ENCODE assay signal across 7 cellular contexts in genomic region chr13:56501750-56502149, GRCh38.
"Had no signal": no experiment of that assay in that cellular context is flagged by ENCODE, and none has a peak within 500 bp of the region (broad histone marks: within the 10 kb centered on the region; RNA-seq: fewer than 3 reads in every experiment).

No MANE protein-coding gene starts in this region.

- H3K27ac ChIP-seq: HL-60 had no signal

- DNase-seq: H9, HCEC 1CT, KBM-7 had no signal

- ATAC-seq: GM23338, HepG2 had no signal

- H3K4me3 ChIP-seq: GM23338 had no signal

- H3K4me2 ChIP-seq: GM23338 had no signal

- H2AFZ ChIP-seq: GM23338 had no signal

- FAIRE-seq: H54, HepG2 had no signal
